In the genomic region with DNA sequence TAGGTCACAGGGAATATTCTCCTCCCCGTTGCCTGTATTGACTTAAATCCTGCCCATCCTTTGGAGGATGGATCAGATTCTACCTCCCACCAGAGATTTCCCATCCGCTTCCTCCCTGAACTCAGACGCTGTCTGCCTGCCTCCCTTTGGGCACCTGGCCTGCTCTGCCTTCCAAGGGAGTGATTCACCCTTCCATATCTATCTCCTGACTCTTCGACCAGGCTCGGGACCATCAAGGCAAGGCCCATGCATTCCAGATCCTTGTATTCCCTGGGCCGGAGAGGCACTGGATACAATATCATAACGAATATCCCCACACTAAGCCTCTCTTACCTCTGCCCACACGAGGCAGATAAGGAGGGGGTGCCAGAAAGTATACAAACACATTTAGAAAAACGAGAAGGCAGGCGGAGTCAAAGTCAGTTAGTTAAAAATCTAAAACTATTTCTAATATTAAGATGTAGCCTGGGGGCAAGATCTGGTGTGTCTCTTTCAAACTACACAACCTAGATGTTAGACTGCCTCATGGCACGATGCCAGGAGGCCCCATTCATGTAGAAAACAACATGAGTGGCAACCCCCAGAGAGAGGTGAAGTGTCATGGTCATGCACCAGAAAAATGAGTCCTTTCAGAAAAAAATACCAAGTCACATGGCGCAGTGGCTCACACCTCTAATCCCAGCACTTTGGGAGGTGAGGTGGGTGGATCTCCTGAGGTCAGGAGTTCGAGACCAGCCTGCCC, we compare ENCODE assay signal across 17 cellular contexts. TPM values are rescaled to one million over a fixed set of nuclear protein-coding genes. Genes with fewer than 3 reads are reported as not detected.
DNase-seq lines count a peak whose midpoint lies in the region; ATAC-seq and TF ChIP-seq lines count a peak whose summit lies in the region.
"Had no signal": no experiment of that assay in that cellular context is flagged by ENCODE, and none has a peak within 500 bp of the region (broad histone marks: within the 10 kb centered on the region; RNA-seq: fewer than 3 reads in every experiment).

No MANE protein-coding gene starts in this region.

- peaks cover 1% of the 10 kb centered on the region; the same call in 1 of the 2 replicates for H3K27me3 Mint-ChIP-seq in HFFc6 (ENCODE audit: insufficient read depth)

- H3K36me3 ChIP-seq in mesendoderm (ENCODE audit: control insufficient read depth, insufficient read depth, low read length) (no peaks in the 10 kb centered on the region), transverse colon (peaks cover 0 to 13% (median 0%) of the 10 kb centered on the region in 4 donors)

- H3K36me3 Mint-ChIP-seq in HFFc6 (ENCODE audit: low read depth) = peaks cover 42% of the 10 kb centered on the region
- H3K36me3 Mint-ChIP-seq: activated naive CD8-positive, alpha-beta T cell treated with anti-CD3 and anti-CD28 coated beads, Interleukin-2, amount 10 ng/mL, durations not matched to agents 7 days and 5 days; CD4-positive, alpha-beta memory T cell; memory B cell had no signal

- H3K9me3 ChIP-seq in transverse colon = no peaks in the 10 kb centered on the region
- H3K9me3 ChIP-seq: thyroid gland had no signal

- no peaks in the 10 kb centered on the region for H3K79me2 ChIP-seq in mesendoderm (ENCODE audit: control insufficient read depth, insufficient read depth, low read length)

- H3K27ac Mint-ChIP-seq in HFFc6 = peak overlapping the region; percentile 58
- H3K27ac Mint-ChIP-seq: activated naive CD8-positive, alpha-beta T cell treated with anti-CD3 and anti-CD28 coated beads, Interleukin-2, amount 10 ng/mL, durations not matched to agents 7 days and 5 days; CD4-positive, alpha-beta memory T cell; memory B cell; T-helper 1 cell treated with Interleukin-12 subunit alpha and Interleukin-12 subunit beta and Interleukin-4 antibody, amounts not matched to agents 30 μg/mL and 1 μg/mL, for 36 hours had no signal

- no peak overlapping the region for H3K4ac ChIP-seq in mesendoderm (ENCODE audit: low read depth, low read length)

- H3K23ac ChIP-seq in mesendoderm (ENCODE audit: low read length) = no peak overlapping the region

- no peak overlapping the region for H3K4me2 ChIP-seq in mesendoderm (ENCODE audit: low read length)

- TF ChIP-seq CTCF in HFFc6 (IDR thresholded peaks at IDR 0.05) (no peak), dorsolateral prefrontal cortex (IDR thresholded peaks at IDR 0.05 in 54 of 56, conservative IDR thresholded peaks at IDR 0.05 in 2 of 56; ENCODE audit: low read depth in 1 of 56, partially characterized antibody in 56 of 56) (no peak), transverse colon (IDR thresholded peaks at IDR 0.05) (no peak)

- H3K4me1 ChIP-seq in mesendoderm (ENCODE audit: control insufficient read depth, low read depth, low read length) = no peaks in the 10 kb centered on the region
- H3K4me1 ChIP-seq in transverse colon = peaks cover 27 to 90% (median 41%) of the 10 kb centered on the region in 4 donors

- peak overlapping the region; percentile 26 for H3K4me3 Mint-ChIP-seq in HFFc6
- H3K4me3 Mint-ChIP-seq: activated naive CD8-positive, alpha-beta T cell treated with anti-CD3 and anti-CD28 coated beads, Interleukin-2, amount 10 ng/mL, durations not matched to agents 7 days and 5 days; memory B cell; T-helper 1 cell treated with Interleukin-12 subunit alpha and Interleukin-12 subunit beta and Interleukin-4 antibody, amounts not matched to agents 30 μg/mL and 1 μg/mL, for 36 hours had no signal

- H4K5ac ChIP-seq in mesendoderm (ENCODE audit: low read length) = no peak overlapping the region

- no peak overlapping the region for H2BK5ac ChIP-seq in mesendoderm (ENCODE audit: low read length)

- H2AK5ac ChIP-seq in mesendoderm (ENCODE audit: low read length) = no peak overlapping the region

- H4K8ac ChIP-seq in mesendoderm (ENCODE audit: low read depth, low read length) = no peak overlapping the region

- no peak overlapping the region for H3K9ac ChIP-seq in mesendoderm (ENCODE audit: low read length)

- H3K4me1 Mint-ChIP-seq in HFFc6 (ENCODE audit: low read depth) = peaks cover 67% of the 10 kb centered on the region

- H2BK15ac ChIP-seq in mesendoderm (replicated peaks; ENCODE audit: low read depth) = no peak overlapping the region

- DNase-seq in HFFc6 (peak; percentile 47), dorsolateral prefrontal cortex (peak in 1 of 10 donors; percentile 43), mesendoderm (no peak), transverse colon (no peak), SIG-M5 (lab: John Stamatoyannopoulos, UW) (no peak), ureter (ENCODE audit: low spot score) (no peak)
- DNase-seq: activated CD4-positive, alpha-beta T cell treated with anti-CD3 and anti-CD28 coated beads for 1 hour; activated naive CD8-positive, alpha-beta T cell treated with anti-CD3 and anti-CD28 coated beads, Interleukin-2, amount 10 ng/mL, durations not matched to agents 7 days and 5 days; CD4-positive, alpha-beta memory T cell; cerebellar nuclear complex; GF-D8; nucleus accumbens had no signal

- WGBS in mesendoderm (ENCODE audit: extremely low coverage, insufficient coverage, low lambda C conversion rate) = no CpG with 5 or more reads among the region's 13 CpGs
- WGBS in transverse colon (ENCODE audit: low coverage in 1 of 2), 2 donors = 63 to 66% methylated on average over 10 to 13 of the region's 13 CpGs

- in situ Hi-C loops in transverse colon (cut with MboI; ENCODE audit: low pct_ligation_motif_present in 1 of 4, low pct_unique_long_range_greater_than_20kb in 1 of 4, low sequenced_read_pairs in 3 of 4) = loop anchor here in 2 of 4 donors (5.0 to 25.0 kb wide), 3 partner anchors 156 to 249 kb away; no protein-coding TSS in a partner anchor

- no peaks in the 10 kb centered on the region for H3K9me3 Mint-ChIP-seq in HFFc6
- H3K9me3 Mint-ChIP-seq: activated naive CD8-positive, alpha-beta T cell treated with anti-CD3 and anti-CD28 coated beads, Interleukin-2, amount 10 ng/mL, durations not matched to agents 7 days and 5 days; memory B cell; T-helper 1 cell treated with Interleukin-12 subunit alpha and Interleukin-12 subunit beta and Interleukin-4 antibody, amounts not matched to agents 30 μg/mL and 1 μg/mL, for 36 hours had no signal

- no peak overlapping the region for H3K18ac ChIP-seq in mesendoderm (ENCODE audit: low read length)

- H3K27ac ChIP-seq in dorsolateral prefrontal cortex (peak overlapping the region in 45 of 59 donors; percentile 1 to 99 (median 96)), mesendoderm (ENCODE audit: low read depth, low read length) (no peak overlapping the region), transverse colon (peak overlapping the region; percentile 17 to 95 (median 64))
- H3K27ac ChIP-seq: thyroid gland had no signal

- ATAC-seq in HG02973 (IDR thresholded peaks at IDR 0.05; ENCODE audit: unreplicated experiment) = no peak
- ATAC-seq: Panc1 had no signal

- H3K27me3 ChIP-seq in dorsolateral prefrontal cortex (peaks cover 0 to under 1% (median 0%) of the 10 kb centered on the region in 45 donors), mesendoderm (ENCODE audit: insufficient read depth, low read length, poor library complexity) (peaks cover 2% of the 10 kb centered on the region), transverse colon (no peaks in the 10 kb centered on the region)
- H3K27me3 ChIP-seq: thyroid gland had no signal

- intact Hi-C loops in dorsolateral prefrontal cortex (cut with DNase I) = no loop called here
- intact Hi-C loops in transverse colon (cut with DNase I; ENCODE audit: low total_unique reads) = no loop called here

- no peak overlapping the region for H2BK120ac ChIP-seq in mesendoderm (ENCODE audit: low read depth, low read length)

- peak overlapping the region; percentile 8 for H3K56ac ChIP-seq in mesendoderm (ENCODE audit: low read length)

- no peak for TF ChIP-seq EP300 in transverse colon (IDR thresholded peaks at IDR 0.05; ENCODE audit: low read depth)

- peak overlapping the region in 12 of 59 donors; percentile 10 to 86 (median 47) for H3K4me3 ChIP-seq in dorsolateral prefrontal cortex
- H3K4me3 ChIP-seq in mesendoderm (ENCODE audit: low read length) = no peak overlapping the region
- H3K4me3 ChIP-seq in transverse colon = no peak overlapping the region
- H3K4me3 ChIP-seq: thyroid gland had no signal

- H3K79me1 ChIP-seq in mesendoderm (ENCODE audit: low read length) = no peaks in the 10 kb centered on the region

- no peak for TF ChIP-seq POLR2A in transverse colon (IDR thresholded peaks at IDR 0.05)

RNA-seq across cellular contexts. Expression of gene PMP22, which starts 9.2 kb away (rescaled TPM):
- 10 to 100 TPM; 28.0 to 42.9 (median 34.0) TPM for total RNA-seq in HFFc6 (2021; fragmentation: NEBNext Ultra II Directional; extraction: Animal tissue kit (Norgen Biotek cat#: 25700))
- total RNA-seq in dorsolateral prefrontal cortex (100 to 1,000 TPM in 76 of 120 experiments, 10 to 100 TPM in 44; 40.1 to 373 (median 122) TPM), transverse colon (10 to 100 TPM; 23.9 to 70.9 (median 49.1) TPM), ureter (117 TPM)
- polyA plus RNA-seq in mesendoderm (2013, experiment 1 of 2) = 3.7 TPM
- 3.4 TPM for polyA plus RNA-seq in mesendoderm (2013, experiment 2 of 2)
- polyA plus RNA-seq: CD4-positive, alpha-beta memory T cell had no signal
